In genomic region chr4:185880571-185880970, GRCh38 we compare ENCODE assay signal across 18 cellular contexts.
DNase-seq lines count a peak whose midpoint lies in the region; FAIRE-seq and TF ChIP-seq lines count a peak whose summit lies in the region.
"Had no signal": no experiment of that assay in that cellular context is flagged by ENCODE, and none has a peak within 500 bp of the region (broad histone marks: within the 10 kb centered on the region; RNA-seq: fewer than 3 reads in every experiment).

No MANE protein-coding gene starts in this region.

- no peaks in the 10 kb centered on the region for H3K9me3 Mint-ChIP-seq in MCF 10A (ENCODE audit: unreplicated experiment)
- H3K9me3 Mint-ChIP-seq in activated naive CD8-positive, alpha-beta T cell treated with anti-CD3 and anti-CD28 coated beads for 36 hours = no peaks in the 10 kb centered on the region

- FAIRE-seq in islet of Langerhans (lab: Jason Lieb, UNC) (peak; percentile 83), GM12891 (lab: Jason Lieb, UNC) (no peak), urothelium cell line (lab: Jason Lieb, UNC) (no peak)
- FAIRE-seq: RCC 7860 had no signal

- no peaks in the 10 kb centered on the region for H3K4me1 ChIP-seq in breast epithelium
- H3K4me1 ChIP-seq: suprapubic skin had no signal

- no peak overlapping the region for H3K4me3 ChIP-seq in breast epithelium
- H3K4me3 ChIP-seq: MG63, suprapubic skin had no signal

- H3K9me3 ChIP-seq in breast epithelium = no peaks in the 10 kb centered on the region
- H3K9me3 ChIP-seq: MG63, suprapubic skin had no signal

- no peak for TF ChIP-seq CTCF in MCF 10A (IDR thresholded peaks at IDR 0.05; ENCODE audit: unreplicated experiment)
- no peak for TF ChIP-seq CTCF in breast epithelium (IDR thresholded peaks at IDR 0.05)

- BruUV-seq in MCF 10A (replicated peaks; lab: Mats Ljungman, UMichigan) = no TSS peak

- no peaks in the 10 kb centered on the region for H3K36me3 Mint-ChIP-seq in MCF 10A (ENCODE audit: insufficient read depth, unreplicated experiment)
- no peaks in the 10 kb centered on the region for H3K36me3 Mint-ChIP-seq in activated naive CD8-positive, alpha-beta T cell treated with anti-CD3 and anti-CD28 coated beads for 36 hours
- H3K36me3 Mint-ChIP-seq: activated CD8-positive, alpha-beta memory T cell treated with anti-CD3 and anti-CD28 coated beads, Interleukin-2, amount 10 ng/mL, durations not matched to agents 7 days and 5 days; naive B cell; T-cell had no signal

- no peaks in the 10 kb centered on the region for H3K36me3 ChIP-seq in breast epithelium
- H3K36me3 ChIP-seq: MG63, suprapubic skin had no signal

- H3K4me3 Mint-ChIP-seq in MCF 10A (ENCODE audit: unreplicated experiment) = no peak overlapping the region
- no peak overlapping the region for H3K4me3 Mint-ChIP-seq in activated naive CD8-positive, alpha-beta T cell treated with anti-CD3 and anti-CD28 coated beads for 36 hours
- H3K4me3 Mint-ChIP-seq: activated CD8-positive, alpha-beta memory T cell treated with anti-CD3 and anti-CD28 coated beads, Interleukin-2, amount 10 ng/mL, durations not matched to agents 7 days and 5 days; brain; naive B cell; T-cell had no signal

- peak overlapping the region; percentile 28 for H3K27ac Mint-ChIP-seq in MCF 10A (ENCODE audit: low read depth, unreplicated experiment)
- no peak overlapping the region for H3K27ac Mint-ChIP-seq in activated naive CD8-positive, alpha-beta T cell treated with anti-CD3 and anti-CD28 coated beads for 36 hours
- H3K27ac Mint-ChIP-seq: activated CD8-positive, alpha-beta memory T cell treated with anti-CD3 and anti-CD28 coated beads, Interleukin-2, amount 10 ng/mL, durations not matched to agents 7 days and 5 days; brain; naive B cell; T-cell had no signal

- no peak for TF ChIP-seq POLR2A in breast epithelium (IDR thresholded peaks at IDR 0.05)
- TF ChIP-seq POLR2A in GM12891 (IDR thresholded peaks at IDR 0.05; ENCODE audit: low read depth, low read length) = no peak

- H3K27me3 ChIP-seq in breast epithelium = no peaks in the 10 kb centered on the region
- H3K27me3 ChIP-seq: MG63, suprapubic skin had no signal

- no peak for DNase-seq in MCF 10A (ENCODE audit: unreplicated experiment)
- no peak for DNase-seq in breast epithelium (ENCODE audit: low spot score in 2 of 2)
- peak; percentile 9 for DNase-seq in NCI-H748 treated with DMSO at 0.1 percent for 48 hours (lab: John Stamatoyannopoulos, UW)
- DNase-seq in GM12891 (ENCODE audit: insufficient read length, low spot score) = no peak
- no peak for DNase-seq in activated naive CD8-positive, alpha-beta T cell treated with anti-CD3 and anti-CD28 coated beads for 36 hours
- DNase-seq in ecto neural progenitor cell (ENCODE audit: low spot score) = no peak
- DNase-seq in urothelium cell line (ENCODE audit: low spot score) = no peak
- DNase-seq: activated CD8-positive, alpha-beta memory T cell treated with anti-CD3 and anti-CD28 coated beads, Interleukin-2, amount 10 ng/mL, durations not matched to agents 7 days and 5 days; activated effector memory CD4-positive, alpha-beta T cell treated with anti-CD3 and anti-CD28 coated beads, Interleukin-2, amount 50 U/mL, for 16 hours; COR-L47; MG63; naive B cell; retina; T-cell had no signal

- no peak overlapping the region for H3K27ac ChIP-seq in breast epithelium
- H3K27ac ChIP-seq: suprapubic skin had no signal

- peaks cover 19% of the 10 kb centered on the region for H3K4me1 Mint-ChIP-seq in MCF 10A (ENCODE audit: insufficient read depth, unreplicated experiment)
- H3K4me1 Mint-ChIP-seq in activated naive CD8-positive, alpha-beta T cell treated with anti-CD3 and anti-CD28 coated beads for 36 hours = no peaks in the 10 kb centered on the region
- H3K4me1 Mint-ChIP-seq: activated CD8-positive, alpha-beta memory T cell treated with anti-CD3 and anti-CD28 coated beads, Interleukin-2, amount 10 ng/mL, durations not matched to agents 7 days and 5 days; naive B cell; T-cell had no signal

- intact Hi-C loops in MCF 10A (cut with micrococcal nuclease) (no loop called here), breast epithelium (cut with DNase I; ENCODE audit: low total_unique reads) (loop anchor here (5.0 kb wide), 1 partner anchor 47 kb away; no protein-coding TSS in a partner anchor)

- POLR2A ChIA-PET in MCF 10A (lab: Yijun Ruan, JAX) = interaction anchor here (1.0 kb wide), 1 partner anchor 158 kb away, joined by 3 read pairs; no protein-coding TSS in a partner anchor

- CTCF ChIA-PET in MCF 10A (lab: Yijun Ruan, JAX) = interaction anchor here (0.6 to 1.0 kb wide), 2 partner anchors 74 to 141 kb away, joined by 3 read pairs; no protein-coding TSS in a partner anchor

- no peaks in the 10 kb centered on the region for H3K27me3 Mint-ChIP-seq in MCF 10A (ENCODE audit: insufficient read depth, unreplicated experiment)
- H3K27me3 Mint-ChIP-seq in activated naive CD8-positive, alpha-beta T cell treated with anti-CD3 and anti-CD28 coated beads for 36 hours = peaks cover 6% of the 10 kb centered on the region
- H3K27me3 Mint-ChIP-seq: activated CD8-positive, alpha-beta memory T cell treated with anti-CD3 and anti-CD28 coated beads, Interleukin-2, amount 10 ng/mL, durations not matched to agents 7 days and 5 days had no signal

TF ChIP-seq in GM12891, 5 proteins besides CTCF, POLR2A, EP300 and RAD21:
- TF ChIP-seq SPI1 (IDR thresholded peaks at IDR 0.05; ENCODE audit: low read depth, low read length) (no peak), POU2F2 (IDR thresholded peaks at IDR 0.05; ENCODE audit: low read depth, low read length) (no peak), TAF1 (IDR thresholded peaks at IDR 0.05; ENCODE audit: low read depth, low read length) (no peak), PAX5 (IDR thresholded peaks at IDR 0.05; ENCODE audit: insufficient read depth, low read length, severe bottlenecking) (no peak), POLR2AphosphoS5 (IDR thresholded peaks at IDR 0.05; ENCODE audit: low read depth, low read length) (no peak)
